In genomic region chr3:57809609-57809968, GRCh38 we compare ENCODE assay signal across 1 cellular context.
TF ChIP-seq lines count a peak whose summit lies in the region.

No MANE protein-coding gene starts in this region.

TF ChIP-seq in IMR-90, 13 proteins besides CTCF, POLR2A, EP300 and RAD21 (continued from another document):
- no peak for TF ChIP-seq MAFK (IDR thresholded peaks at IDR 0.05; ENCODE audit: low read depth, low read length)
- no peak for TF ChIP-seq NFE2L2 (IDR thresholded peaks at IDR 0.05; ENCODE audit: low read depth, low read length)
- TF ChIP-seq CHD1 (IDR thresholded peaks at IDR 0.05; ENCODE audit: low read depth, low read length), result no peak
- TF ChIP-seq RCOR1 (IDR thresholded peaks at IDR 0.05; ENCODE audit: insufficient replicate concordance, low read length), result no peak
- TF ChIP-seq USF2 (IDR thresholded peaks at IDR 0.05; ENCODE audit: low read depth, low read length), result no peak
- no peak for TF ChIP-seq MAZ (IDR thresholded peaks at IDR 0.05; ENCODE audit: borderline replicate concordance, low read depth, low read length)
- TF ChIP-seq ELK1 (IDR thresholded peaks at IDR 0.05; ENCODE audit: borderline replicate concordance, low read depth, low read length), result no peak
- no peak for TF ChIP-seq FOS (IDR thresholded peaks at IDR 0.05; ENCODE audit: low read depth, low read length)
TF ChIP-seq in IMR-90: peak in this region for 0.
